ENCODE assay signal across 1 cellular context in the genomic region with DNA sequence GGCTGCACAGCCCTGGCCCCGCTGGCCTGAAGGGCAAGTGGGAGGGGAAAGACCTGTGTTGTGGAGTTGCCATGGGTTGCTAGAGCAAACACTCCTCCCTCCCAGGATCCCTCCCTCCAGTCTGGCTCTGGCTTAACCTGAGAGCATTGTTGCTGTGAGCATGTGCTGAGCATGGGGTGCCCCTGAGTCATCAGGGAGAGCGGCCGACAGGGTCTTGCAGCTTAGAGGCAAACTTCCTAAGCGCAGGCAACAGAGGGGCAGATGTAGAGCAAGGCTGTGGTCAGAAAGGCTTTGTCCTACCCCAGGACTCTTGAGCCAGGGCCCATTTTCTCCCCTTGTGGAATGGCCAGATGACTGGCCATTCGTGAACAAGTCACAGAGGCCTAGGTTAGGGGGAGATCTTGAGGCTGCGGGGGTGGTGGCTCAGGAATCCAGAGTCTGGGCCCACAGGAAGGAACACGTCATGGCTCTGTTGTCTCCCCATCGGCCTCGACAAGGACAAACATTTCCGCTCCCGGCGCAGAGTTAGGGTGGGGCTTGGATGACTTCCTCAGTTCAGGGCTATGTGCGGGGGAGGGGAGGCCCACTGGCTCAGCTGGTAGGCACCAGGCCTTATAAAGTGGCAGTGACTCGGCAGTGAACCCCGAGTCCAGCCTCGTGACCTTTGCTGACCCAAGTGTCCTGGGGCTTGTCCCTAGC.
TF ChIP-seq lines count a peak whose summit lies in the region.

No MANE protein-coding gene starts in this region.

TF ChIP-seq in K562, 482 proteins besides CTCF, POLR2A, EP300 and RAD21 (continued from another document and continues in another):
- peak; percentile 14; the same call in 1 of the 2 replicates for TF ChIP-seq ATF1 (CRISPR knock-in tag; IDR thresholded peaks at IDR 0.05)
- peak; percentile 95 for TF ChIP-seq ATF1 (tag; IDR thresholded peaks at IDR 0.05)
- TF ChIP-seq, protein P1, sequence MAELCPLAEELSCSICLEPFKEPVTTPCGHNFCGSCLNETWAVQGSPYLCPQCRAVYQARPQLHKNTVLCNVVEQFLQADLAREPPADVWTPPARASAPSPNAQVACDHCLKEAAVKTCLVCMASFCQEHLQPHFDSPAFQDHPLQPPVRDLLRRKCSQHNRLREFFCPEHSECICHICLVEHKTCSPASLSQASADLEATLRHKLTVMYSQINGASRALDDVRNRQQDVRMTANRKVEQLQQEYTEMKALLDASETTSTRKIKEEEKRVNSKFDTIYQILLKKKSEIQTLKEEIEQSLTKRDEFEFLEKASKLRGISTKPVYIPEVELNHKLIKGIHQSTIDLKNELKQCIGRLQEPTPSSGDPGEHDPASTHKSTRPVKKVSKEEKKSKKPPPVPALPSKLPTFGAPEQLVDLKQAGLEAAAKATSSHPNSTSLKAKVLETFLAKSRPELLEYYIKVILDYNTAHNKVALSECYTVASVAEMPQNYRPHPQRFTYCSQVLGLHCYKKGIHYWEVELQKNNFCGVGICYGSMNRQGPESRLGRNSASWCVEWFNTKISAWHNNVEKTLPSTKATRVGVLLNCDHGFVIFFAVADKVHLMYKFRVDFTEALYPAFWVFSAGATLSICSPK (IDR thresholded peaks at IDR 0.05; ENCODE audit: borderline replicate concordance), result no peak
- TF ChIP-seq, protein P2, sequence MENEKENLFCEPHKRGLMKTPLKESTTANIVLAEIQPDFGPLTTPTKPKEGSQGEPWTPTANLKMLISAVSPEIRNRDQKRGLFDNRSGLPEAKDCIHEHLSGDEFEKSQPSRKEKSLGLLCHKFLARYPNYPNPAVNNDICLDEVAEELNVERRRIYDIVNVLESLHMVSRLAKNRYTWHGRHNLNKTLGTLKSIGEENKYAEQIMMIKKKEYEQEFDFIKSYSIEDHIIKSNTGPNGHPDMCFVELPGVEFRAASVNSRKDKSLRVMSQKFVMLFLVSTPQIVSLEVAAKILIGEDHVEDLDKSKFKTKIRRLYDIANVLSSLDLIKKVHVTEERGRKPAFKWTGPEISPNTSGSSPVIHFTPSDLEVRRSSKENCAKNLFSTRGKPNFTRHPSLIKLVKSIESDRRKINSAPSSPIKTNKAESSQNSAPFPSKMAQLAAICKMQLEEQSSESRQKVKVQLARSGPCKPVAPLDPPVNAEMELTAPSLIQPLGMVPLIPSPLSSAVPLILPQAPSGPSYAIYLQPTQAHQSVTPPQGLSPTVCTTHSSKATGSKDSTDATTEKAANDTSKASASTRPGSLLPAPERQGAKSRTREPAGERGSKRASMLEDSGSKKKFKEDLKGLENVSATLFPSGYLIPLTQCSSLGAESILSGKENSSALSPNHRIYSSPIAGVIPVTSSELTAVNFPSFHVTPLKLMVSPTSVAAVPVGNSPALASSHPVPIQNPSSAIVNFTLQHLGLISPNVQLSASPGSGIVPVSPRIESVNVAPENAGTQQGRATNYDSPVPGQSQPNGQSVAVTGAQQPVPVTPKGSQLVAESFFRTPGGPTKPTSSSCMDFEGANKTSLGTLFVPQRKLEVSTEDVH (IDR thresholded peaks at IDR 0.05; ENCODE audit: low read depth, partially characterized antibody), result no peak
- TF ChIP-seq FOXJ3 (CRISPR knock-in tag; IDR thresholded peaks at IDR 0.05), result peak; percentile 100
- peak; percentile 82 for TF ChIP-seq TBP (optimal IDR thresholded peaks at IDR 0.05; ENCODE audit: low read depth, low read length)
- TF ChIP-seq EHMT2 (IDR thresholded peaks at IDR 0.05), result no peak
- TF ChIP-seq CBFA2T2 (conservative IDR thresholded peaks at IDR 0.05), result no peak
- TF ChIP-seq FOXJ2 (tag; IDR thresholded peaks at IDR 0.05), result peak; percentile 100
- TF ChIP-seq, protein P3, sequence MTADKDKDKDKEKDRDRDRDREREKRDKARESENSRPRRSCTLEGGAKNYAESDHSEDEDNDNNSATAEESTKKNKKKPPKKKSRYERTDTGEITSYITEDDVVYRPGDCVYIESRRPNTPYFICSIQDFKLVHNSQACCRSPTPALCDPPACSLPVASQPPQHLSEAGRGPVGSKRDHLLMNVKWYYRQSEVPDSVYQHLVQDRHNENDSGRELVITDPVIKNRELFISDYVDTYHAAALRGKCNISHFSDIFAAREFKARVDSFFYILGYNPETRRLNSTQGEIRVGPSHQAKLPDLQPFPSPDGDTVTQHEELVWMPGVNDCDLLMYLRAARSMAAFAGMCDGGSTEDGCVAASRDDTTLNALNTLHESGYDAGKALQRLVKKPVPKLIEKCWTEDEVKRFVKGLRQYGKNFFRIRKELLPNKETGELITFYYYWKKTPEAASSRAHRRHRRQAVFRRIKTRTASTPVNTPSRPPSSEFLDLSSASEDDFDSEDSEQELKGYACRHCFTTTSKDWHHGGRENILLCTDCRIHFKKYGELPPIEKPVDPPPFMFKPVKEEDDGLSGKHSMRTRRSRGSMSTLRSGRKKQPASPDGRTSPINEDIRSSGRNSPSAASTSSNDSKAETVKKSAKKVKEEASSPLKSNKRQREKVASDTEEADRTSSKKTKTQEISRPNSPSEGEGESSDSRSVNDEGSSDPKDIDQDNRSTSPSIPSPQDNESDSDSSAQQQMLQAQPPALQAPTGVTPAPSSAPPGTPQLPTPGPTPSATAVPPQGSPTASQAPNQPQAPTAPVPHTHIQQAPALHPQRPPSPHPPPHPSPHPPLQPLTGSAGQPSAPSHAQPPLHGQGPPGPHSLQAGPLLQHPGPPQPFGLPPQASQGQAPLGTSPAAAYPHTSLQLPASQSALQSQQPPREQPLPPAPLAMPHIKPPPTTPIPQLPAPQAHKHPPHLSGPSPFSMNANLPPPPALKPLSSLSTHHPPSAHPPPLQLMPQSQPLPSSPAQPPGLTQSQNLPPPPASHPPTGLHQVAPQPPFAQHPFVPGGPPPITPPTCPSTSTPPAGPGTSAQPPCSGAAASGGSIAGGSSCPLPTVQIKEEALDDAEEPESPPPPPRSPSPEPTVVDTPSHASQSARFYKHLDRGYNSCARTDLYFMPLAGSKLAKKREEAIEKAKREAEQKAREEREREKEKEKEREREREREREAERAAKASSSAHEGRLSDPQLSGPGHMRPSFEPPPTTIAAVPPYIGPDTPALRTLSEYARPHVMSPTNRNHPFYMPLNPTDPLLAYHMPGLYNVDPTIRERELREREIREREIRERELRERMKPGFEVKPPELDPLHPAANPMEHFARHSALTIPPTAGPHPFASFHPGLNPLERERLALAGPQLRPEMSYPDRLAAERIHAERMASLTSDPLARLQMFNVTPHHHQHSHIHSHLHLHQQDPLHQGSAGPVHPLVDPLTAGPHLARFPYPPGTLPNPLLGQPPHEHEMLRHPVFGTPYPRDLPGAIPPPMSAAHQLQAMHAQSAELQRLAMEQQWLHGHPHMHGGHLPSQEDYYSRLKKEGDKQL (CRISPR knock-in tag; IDR thresholded peaks at IDR 0.05; ENCODE audit: borderline replicate concordance), result peak; percentile 97
- peak; percentile 78 for TF ChIP-seq ZNF134 (CRISPR knock-in tag; conservative IDR thresholded peaks at IDR 0.05)
- TF ChIP-seq MCM7 (IDR thresholded peaks at IDR 0.05), result no peak
- peak; percentile 39; the same call in 1 of the 2 replicates for TF ChIP-seq POLR2AphosphoS2 (IDR thresholded peaks at IDR 0.05; ENCODE audit: low read length)
- peak; percentile 84 for TF ChIP-seq HDAC2 (IDR thresholded peaks at IDR 0.05)
- no peak for TF ChIP-seq NCOA4 (IDR thresholded peaks at IDR 0.05; ENCODE audit: partially characterized antibody)
- TF ChIP-seq GTF2A2 (tag; IDR thresholded peaks at IDR 0.05), result peak; percentile 1; the same call in 1 of the 2 replicates
- TF ChIP-seq PML (IDR thresholded peaks at IDR 0.05; ENCODE audit: low read length), result peak; percentile 66
- no peak for TF ChIP-seq ZZZ3 (IDR thresholded peaks at IDR 0.05)
- TF ChIP-seq ESRRB (CRISPR knock-in tag; IDR thresholded peaks at IDR 0.05; ENCODE audit: borderline replicate concordance), result peak; percentile 74; the same call in 1 of the 2 replicates
- TF ChIP-seq SRF (CRISPR knock-in tag; IDR thresholded peaks at IDR 0.05), result peak in 1 of 2 experiments; percentile 78; a peak in 2 of 4 replicates
- TF ChIP-seq, protein P4, sequence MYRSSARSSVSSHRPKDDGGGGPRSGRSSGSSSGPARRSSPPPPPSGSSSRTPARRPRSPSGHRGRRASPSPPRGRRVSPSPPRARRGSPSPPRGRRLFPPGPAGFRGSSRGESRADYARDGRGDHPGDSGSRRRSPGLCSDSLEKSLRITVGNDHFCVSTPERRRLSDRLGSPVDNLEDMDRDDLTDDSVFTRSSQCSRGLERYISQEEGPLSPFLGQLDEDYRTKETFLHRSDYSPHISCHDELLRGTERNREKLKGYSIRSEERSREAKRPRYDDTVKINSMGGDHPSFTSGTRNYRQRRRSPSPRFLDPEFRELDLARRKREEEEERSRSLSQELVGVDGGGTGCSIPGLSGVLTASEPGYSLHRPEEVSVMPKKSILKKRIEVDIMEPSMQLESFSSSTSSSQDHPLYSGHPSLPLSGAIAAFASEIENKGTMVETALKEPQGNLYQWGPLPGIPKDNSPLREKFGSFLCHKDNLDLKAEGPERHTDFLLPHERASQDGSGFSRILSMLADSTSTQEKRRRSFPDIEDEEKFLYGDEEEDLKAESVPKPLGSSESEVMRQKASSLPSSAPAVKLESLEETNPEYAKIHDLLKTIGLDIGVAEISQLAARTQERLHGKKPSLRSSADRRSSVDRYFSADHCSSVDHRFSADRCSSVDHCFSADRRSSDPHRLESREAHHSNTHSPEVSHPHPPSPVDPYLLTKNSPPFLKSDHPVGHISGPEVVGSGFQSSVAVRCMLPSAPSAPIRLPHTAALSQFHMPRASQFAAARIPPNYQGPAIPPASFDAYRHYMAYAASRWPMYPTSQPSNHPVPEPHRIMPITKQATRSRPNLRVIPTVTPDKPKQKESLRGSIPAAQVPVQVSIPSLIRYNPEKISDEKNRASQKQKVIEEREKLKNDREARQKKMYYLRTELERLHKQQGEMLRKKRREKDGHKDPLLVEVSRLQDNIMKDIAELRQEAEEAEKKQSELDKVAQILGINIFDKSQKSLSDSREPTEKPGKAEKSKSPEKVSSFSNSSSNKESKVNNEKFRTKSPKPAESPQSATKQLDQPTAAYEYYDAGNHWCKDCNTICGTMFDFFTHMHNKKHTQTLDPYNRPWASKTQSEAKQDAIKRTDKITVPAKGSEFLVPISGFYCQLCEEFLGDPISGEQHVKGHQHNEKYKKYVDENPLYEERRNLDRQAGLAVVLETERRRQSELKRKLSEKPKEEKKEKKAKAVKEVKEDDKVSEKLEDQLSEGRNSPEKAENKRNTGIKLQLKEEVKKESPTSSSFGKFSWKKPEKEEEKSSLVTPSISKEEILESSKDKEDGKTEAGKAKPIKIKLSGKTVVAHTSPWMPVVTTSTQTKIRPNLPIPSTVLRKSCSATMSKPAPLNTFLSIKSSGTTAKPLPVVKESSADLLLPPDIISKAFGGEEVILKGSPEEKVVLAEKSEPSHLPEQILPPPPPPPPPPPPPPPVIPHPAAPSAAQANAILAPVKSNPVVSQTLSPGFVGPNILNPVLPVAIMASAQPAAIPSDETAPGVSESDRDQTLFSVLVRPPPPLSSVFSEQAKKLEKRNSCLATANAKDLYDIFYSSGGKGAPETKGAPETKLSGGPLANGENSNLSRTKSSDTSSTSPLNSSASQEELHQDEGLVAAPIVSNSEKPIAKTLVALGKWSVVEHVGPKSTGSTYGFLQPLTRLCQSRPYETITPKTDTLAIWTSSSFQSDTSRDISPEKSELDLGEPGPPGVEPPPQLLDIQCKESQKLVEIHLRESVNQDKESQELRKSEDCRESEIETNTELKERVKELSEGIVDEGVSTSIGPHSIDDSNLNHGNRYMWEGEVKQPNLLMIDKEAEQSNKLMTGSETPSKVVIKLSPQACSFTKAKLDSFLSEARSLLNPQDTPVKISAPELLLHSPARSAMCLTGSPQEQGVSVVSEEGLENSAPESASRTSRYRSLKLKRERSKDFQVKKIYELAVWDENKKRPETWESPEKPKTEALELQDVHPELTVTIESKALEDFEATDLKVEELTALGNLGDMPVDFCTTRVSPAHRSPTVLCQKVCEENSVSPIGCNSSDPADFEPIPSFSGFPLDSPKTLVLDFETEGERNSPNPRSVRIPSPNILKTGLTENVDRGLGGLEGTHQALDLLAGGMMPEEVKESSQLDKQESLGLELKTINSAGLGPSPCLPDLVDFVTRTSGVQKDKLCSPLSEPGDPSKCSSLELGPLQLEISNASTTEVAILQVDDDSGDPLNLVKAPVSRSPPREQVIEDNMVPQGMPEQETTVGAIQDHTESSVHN (IDR thresholded peaks at IDR 0.05; ENCODE audit: borderline replicate concordance in 1 of 2, low read depth in 1 of 2), result peak in 1 of 2 experiments; percentile 89; a peak in 2 of 4 replicates
- TF ChIP-seq ZNF174 (CRISPR knock-in tag; IDR thresholded peaks at IDR 0.05), result no peak; the same call in 1 of the 2 replicates
- no peak for TF ChIP-seq ZNF551 (CRISPR knock-in tag; IDR thresholded peaks at IDR 0.05)
- TF ChIP-seq, protein P5, sequence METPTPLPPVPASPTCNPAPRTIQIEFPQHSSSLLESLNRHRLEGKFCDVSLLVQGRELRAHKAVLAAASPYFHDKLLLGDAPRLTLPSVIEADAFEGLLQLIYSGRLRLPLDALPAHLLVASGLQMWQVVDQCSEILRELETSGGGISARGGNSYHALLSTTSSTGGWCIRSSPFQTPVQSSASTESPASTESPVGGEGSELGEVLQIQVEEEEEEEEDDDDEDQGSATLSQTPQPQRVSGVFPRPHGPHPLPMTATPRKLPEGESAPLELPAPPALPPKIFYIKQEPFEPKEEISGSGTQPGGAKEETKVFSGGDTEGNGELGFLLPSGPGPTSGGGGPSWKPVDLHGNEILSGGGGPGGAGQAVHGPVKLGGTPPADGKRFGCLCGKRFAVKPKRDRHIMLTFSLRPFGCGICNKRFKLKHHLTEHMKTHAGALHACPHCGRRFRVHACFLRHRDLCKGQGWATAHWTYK (CRISPR knock-in tag; IDR thresholded peaks at IDR 0.05), result peak; percentile 73
- peak; percentile 93 for TF ChIP-seq FOXK1 (CRISPR knock-in tag; IDR thresholded peaks at IDR 0.05; ENCODE audit: borderline replicate concordance)
- no peak for TF ChIP-seq GTF2F1 (IDR thresholded peaks at IDR 0.05; ENCODE audit: low read depth, low read length)
- TF ChIP-seq FOXK2 (conservative IDR thresholded peaks at IDR 0.05 in 1 of 2, IDR thresholded peaks at IDR 0.05 in 1 of 2; ENCODE audit: low read depth in 2 of 2), result peak; percentile 91 to 92
- no peak for TF ChIP-seq NFIX (CRISPR knock-in tag; IDR thresholded peaks at IDR 0.05; ENCODE audit: low read depth)
- TF ChIP-seq MCM3 (IDR thresholded peaks at IDR 0.05), result no peak
- TF ChIP-seq, protein P6, sequence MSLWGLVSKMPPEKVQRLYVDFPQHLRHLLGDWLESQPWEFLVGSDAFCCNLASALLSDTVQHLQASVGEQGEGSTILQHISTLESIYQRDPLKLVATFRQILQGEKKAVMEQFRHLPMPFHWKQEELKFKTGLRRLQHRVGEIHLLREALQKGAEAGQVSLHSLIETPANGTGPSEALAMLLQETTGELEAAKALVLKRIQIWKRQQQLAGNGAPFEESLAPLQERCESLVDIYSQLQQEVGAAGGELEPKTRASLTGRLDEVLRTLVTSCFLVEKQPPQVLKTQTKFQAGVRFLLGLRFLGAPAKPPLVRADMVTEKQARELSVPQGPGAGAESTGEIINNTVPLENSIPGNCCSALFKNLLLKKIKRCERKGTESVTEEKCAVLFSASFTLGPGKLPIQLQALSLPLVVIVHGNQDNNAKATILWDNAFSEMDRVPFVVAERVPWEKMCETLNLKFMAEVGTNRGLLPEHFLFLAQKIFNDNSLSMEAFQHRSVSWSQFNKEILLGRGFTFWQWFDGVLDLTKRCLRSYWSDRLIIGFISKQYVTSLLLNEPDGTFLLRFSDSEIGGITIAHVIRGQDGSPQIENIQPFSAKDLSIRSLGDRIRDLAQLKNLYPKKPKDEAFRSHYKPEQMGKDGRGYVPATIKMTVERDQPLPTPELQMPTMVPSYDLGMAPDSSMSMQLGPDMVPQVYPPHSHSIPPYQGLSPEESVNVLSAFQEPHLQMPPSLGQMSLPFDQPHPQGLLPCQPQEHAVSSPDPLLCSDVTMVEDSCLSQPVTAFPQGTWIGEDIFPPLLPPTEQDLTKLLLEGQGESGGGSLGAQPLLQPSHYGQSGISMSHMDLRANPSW (CRISPR knock-in tag; IDR thresholded peaks at IDR 0.05), result peak; percentile 33; the same call in 1 of the 2 replicates
- TF ChIP-seq SNIP1 (IDR thresholded peaks at IDR 0.05; ENCODE audit: low read depth), result no peak
- TF ChIP-seq KDM4B (IDR thresholded peaks at IDR 0.05; ENCODE audit: borderline replicate concordance in 2 of 2, low read depth in 1 of 2), result peak in 1 of 2 experiments; percentile 79; a peak in 1 of 4 replicates
